In genomic region chr2:172704072-172704936, GRCh38 we compare ENCODE assay signal across 8 cellular contexts. TPM values are rescaled to one million over a fixed set of nuclear protein-coding genes. Genes with fewer than 3 reads are reported as not detected.
DNase-seq lines count a peak whose midpoint lies in the region; ATAC-seq, FAIRE-seq and TF ChIP-seq lines count a peak whose summit lies in the region.

No MANE protein-coding gene starts in this region.

- DNase-seq in CD14-positive monocyte (ENCODE audit: low spot score), result no peak
- peak; percentile 55 for DNase-seq in HEK293T (ENCODE audit: extremely low spot score)
- peak; percentile 61 for DNase-seq in RPMI7951 (ENCODE audit: low read depth)
- peak; percentile 48 to 55 for DNase-seq in cardiac muscle cell (ENCODE audit: low read depth in 1 of 2, low spot score in 1 of 2)
- DNase-seq in urothelium cell line (ENCODE audit: low spot score), result peak; percentile 35
- DNase-seq in tibial artery, result no peak
- no peak for DNase-seq in activated CD4-positive, alpha-beta T cell treated with anti-CD3 and anti-CD28 coated beads for 48 hours

- H3K4me1 ChIP-seq in cardiac muscle cell (ENCODE audit: low read depth) (peaks cover 4% of the 10 kb centered on the region), tibial artery (no peaks in the 10 kb centered on the region)

- TF ChIP-seq CTCF in CD14-positive monocyte (IDR thresholded peaks at IDR 0.05), result peak; percentile 69
- TF ChIP-seq CTCF in cardiac muscle cell (IDR thresholded peaks at IDR 0.05; ENCODE audit: low read depth, low read length), result peak; percentile 64
- TF ChIP-seq CTCF in tibial artery (IDR thresholded peaks at IDR 0.05), result peak in 1 of 2 experiments; percentile 22

- H3K4me3 Mint-ChIP-seq in CD14-positive monocyte, result no peak overlapping the region

- FAIRE-seq in urothelium cell line (lab: Jason Lieb, UNC), result no peak

- peaks cover 0 to 7% (median 3%) of the 10 kb centered on the region in 7 donors for H3K9me3 Mint-ChIP-seq in CD14-positive monocyte

- POLR2A ChIA-PET in HEK293T (lab: Yijun Ruan, JAX), result no interaction called here

- intact Hi-C loops in CD14-positive monocyte (cut with micrococcal nuclease), result loop anchor here (10.0 kb wide), 2 partner anchors 110 to 530 kb away; no protein-coding TSS in a partner anchor
- intact Hi-C loops in tibial artery (cut with DNase I; ENCODE audit: low total_unique reads), result no loop called here

- no peak for ATAC-seq in GM19463 (IDR thresholded peaks at IDR 0.05; ENCODE audit: unreplicated experiment)

- H3K27me3 ChIP-seq in cardiac muscle cell, result no peaks in the 10 kb centered on the region
- H3K27me3 ChIP-seq in tibial artery, result no peaks in the 10 kb centered on the region

- H3K4me1 Mint-ChIP-seq in CD14-positive monocyte, result peaks cover 3% of the 10 kb centered on the region

- H3K36me3 Mint-ChIP-seq in CD14-positive monocyte, result no peaks in the 10 kb centered on the region

- H3K4me3 ChIP-seq in cardiac muscle cell, result no peak overlapping the region
- no peak overlapping the region for H3K4me3 ChIP-seq in tibial artery

- H3K9me3 ChIP-seq in cardiac muscle cell (ENCODE audit: low read depth) (no peaks in the 10 kb centered on the region), tibial artery (no peaks in the 10 kb centered on the region)

- no peaks in the 10 kb centered on the region for H3K36me3 ChIP-seq in cardiac muscle cell
- no peaks in the 10 kb centered on the region for H3K36me3 ChIP-seq in tibial artery

- H3K27ac Mint-ChIP-seq in CD14-positive monocyte, result no peak overlapping the region

- H3K27ac ChIP-seq in cardiac muscle cell, result no peak overlapping the region
- no peak overlapping the region for H3K27ac ChIP-seq in tibial artery

- peaks cover 15 to 35% (median 22%) of the 10 kb centered on the region in 3 donors for H3K27me3 Mint-ChIP-seq in CD14-positive monocyte (ENCODE audit: low read depth in 3 of 3)

- CTCF ChIA-PET in HEK293T (lab: Yijun Ruan, JAX), result no interaction called here

TF ChIP-seq in HEK293T, 16 proteins besides CTCF, POLR2A, EP300 and RAD21:
- no peak for TF ChIP-seq ARNT (IDR thresholded peaks at IDR 0.05)
- no peak for TF ChIP-seq PKNOX1 (IDR thresholded peaks at IDR 0.05)
- no peak for TF ChIP-seq SUZ12 (IDR thresholded peaks at IDR 0.05)
- no peak for TF ChIP-seq LEF1 (IDR thresholded peaks at IDR 0.05; ENCODE audit: borderline replicate concordance)
- TF ChIP-seq FOXM1 (IDR thresholded peaks at IDR 0.05; ENCODE audit: borderline replicate concordance), result no peak
- TF ChIP-seq FOXK2 (IDR thresholded peaks at IDR 0.05), result no peak
- TF ChIP-seq ELF4 (IDR thresholded peaks at IDR 0.05), result no peak
- no peak for TF ChIP-seq L3MBTL2 (conservative IDR thresholded peaks at IDR 0.05)
- no peak for TF ChIP-seq ZNF384 (IDR thresholded peaks at IDR 0.05)
- TF ChIP-seq NFRKB (IDR thresholded peaks at IDR 0.05), result no peak
- no peak for TF ChIP-seq SP1 (IDR thresholded peaks at IDR 0.05)
- no peak for TF ChIP-seq HDGF (IDR thresholded peaks at IDR 0.05; ENCODE audit: borderline replicate concordance)
- no peak for TF ChIP-seq TARDBP (IDR thresholded peaks at IDR 0.05)
- no peak for TF ChIP-seq BHLHE40 (IDR thresholded peaks at IDR 0.05; ENCODE audit: borderline replicate concordance)
- no peak for TF ChIP-seq FOXA1 (IDR thresholded peaks at IDR 0.05)
- TF ChIP-seq CTBP1 (IDR thresholded peaks at IDR 0.05; ENCODE audit: borderline replicate concordance), result no peak

RNA-seq across cellular contexts. Expression of gene RAPGEF4, which starts 31.3 kb away (rescaled TPM):
- not detected for polyA plus RNA-seq in CD14-positive monocyte
- 2.1 and 2.4 TPM in 2 replicates for total RNA-seq in RPMI7951 (2014; rRNA removed; shearing (Covaris generic))
- 8.5 and 21.2 TPM in 2 replicates for total RNA-seq in cardiac muscle cell
- polyA plus RNA-seq in cardiac muscle cell, result 5.3 and 9.4 TPM in 2 replicates

Comparison
In these comparisons a context has a peak if more than half of its experiments do, and no peak if none do; other contexts are left out.
1. DNase-seq: peak in HEK293T (single experiment), RPMI7951 (single experiment), cardiac muscle cell (2 of 2) and urothelium cell line (single experiment); none in CD14-positive monocyte (single experiment), tibial artery (0 of 2) and activated CD4-positive, alpha-beta T cell treated with anti-CD3 and anti-CD28 coated beads for 48 hours (single experiment).